In genomic region chr2:177147093-177147694, GRCh38 we compare ENCODE assay signal across 7 cellular contexts.
DNase-seq lines count a peak whose midpoint lies in the region; ATAC-seq, FAIRE-seq and TF ChIP-seq lines count a peak whose summit lies in the region.

No MANE protein-coding gene starts in this region.

- H3K27me3 Mint-ChIP-seq in nephron (ENCODE audit: low read depth) = peaks cover 17% of the 10 kb centered on the region

- H4K20me1 ChIP-seq in MM.1S (ENCODE audit: insufficient read depth, low read length) = no peaks in the 10 kb centered on the region
- no peaks in the 10 kb centered on the region for H4K20me1 ChIP-seq in endothelial cell of umbilical vein (replicated peaks; ENCODE audit: control insufficient read depth, extremely low read depth, insufficient read depth, low read length)

- H3K9me3 ChIP-seq in MM.1S (replicated peaks; ENCODE audit: insufficient read depth, low read length) (no peaks in the 10 kb centered on the region), endothelial cell of umbilical vein (replicated peaks; ENCODE audit: control insufficient read depth, insufficient read depth, low read length) (no peaks in the 10 kb centered on the region)

- intact Hi-C loops in endothelial cell of umbilical vein (cut with micrococcal nuclease) = loop anchor here (1.0 to 5.0 kb wide), 7 partner anchors 90 to 1020 kb away; no protein-coding TSS in a partner anchor

- POLR2A ChIA-PET in endothelial cell of umbilical vein (lab: Charles Lee) = no interaction called here

- TF ChIP-seq CTCF in MM.1S (IDR thresholded peaks at IDR 0.05; ENCODE audit: low read length) = peak; percentile 67
- peak; percentile 35 to 41 for TF ChIP-seq CTCF in endothelial cell of umbilical vein (IDR thresholded peaks at IDR 0.05; ENCODE audit: extremely low read depth in 1 of 2, insufficient read depth in 1 of 2, low read depth in 1 of 2, low read length in 2 of 2)
- peak; percentile 60 to 84 (median 72) for TF ChIP-seq CTCF in nephron (IDR thresholded peaks at IDR 0.05; ENCODE audit: unreplicated experiment in 3 of 3)

- H3F3A ChIP-seq in MM.1S (ENCODE audit: insufficient read depth, low read length) = no peaks in the 10 kb centered on the region

- peaks cover 36% of the 10 kb centered on the region for H3K4me1 Mint-ChIP-seq in nephron

- FAIRE-seq in endothelial cell of umbilical vein (lab: Jason Lieb, UNC) = no peak

- no peaks in the 10 kb centered on the region for H3K9me3 Mint-ChIP-seq in nephron

- H3K27ac Mint-ChIP-seq in nephron = peak overlapping the region; percentile 27 to 90 (median 82)

- peak; percentile 51 for ATAC-seq in GM21381 (IDR thresholded peaks at IDR 0.05; ENCODE audit: unreplicated experiment)

- H3K4me1 ChIP-seq in MM.1S (ENCODE audit: low read length) (peaks cover 7% of the 10 kb centered on the region; the same call in 1 of the 2 replicates), endothelial cell of umbilical vein (ENCODE audit: control insufficient read depth, extremely low read depth, insufficient read depth, low read length) (peaks cover 11% of the 10 kb centered on the region)

- H3K9ac ChIP-seq in MM.1S (ENCODE audit: low read length) (no peak overlapping the region), endothelial cell of umbilical vein (replicated peaks; ENCODE audit: extremely low read depth, insufficient read depth, low read length) (no peak overlapping the region)

- H3K27ac ChIP-seq in MM.1S (ENCODE audit: low read length) (no peak overlapping the region), endothelial cell of umbilical vein (ENCODE audit: insufficient read depth, low read depth, low read length) (no peak overlapping the region)

- DNase-seq in Daoy (ENCODE audit: low read depth) (peak; percentile 28), MM.1S (peak; percentile 69), RPMI7951 (ENCODE audit: low read depth) (peak; percentile 61), endothelial cell of umbilical vein (ENCODE audit: low read depth, low spot score) (peak; percentile 83), KG1 (lab: John Stamatoyannopoulos, UW) (no peak)

- TF ChIP-seq POLR2A in endothelial cell of umbilical vein (IDR thresholded peaks at IDR 0.05; ENCODE audit: low read depth, low read length) = no peak

- no peaks in the 10 kb centered on the region for H3K36me3 Mint-ChIP-seq in nephron (ENCODE audit: low read depth)

- H3K4me3 ChIP-seq in MM.1S (ENCODE audit: low read length) (no peak overlapping the region), endothelial cell of umbilical vein (replicated peaks in 1 of 3; ENCODE audit: insufficient read depth in 1 of 3, low read depth in 1 of 3, low read length in 3 of 3) (no peak overlapping the region)

- BruUV-seq in endothelial cell of umbilical vein (replicated peaks; lab: Mats Ljungman, UMichigan) = no TSS peak

- H3K79me2 ChIP-seq in MM.1S (ENCODE audit: low read length) (no peaks in the 10 kb centered on the region), endothelial cell of umbilical vein (ENCODE audit: control insufficient read depth, insufficient read depth, low read length) (no peaks in the 10 kb centered on the region)

- CTCF ChIA-PET in endothelial cell of umbilical vein (lab: Charles Lee) = interaction anchor here (1.8 to 4.6 kb wide), 7 partner anchors 8 to 1036 kb away, joined by 5 to 78 read pairs (median 23); no protein-coding TSS in a partner anchor

- H3K4me2 ChIP-seq in MM.1S (ENCODE audit: low read depth, low read length) (no peak overlapping the region), endothelial cell of umbilical vein (ENCODE audit: insufficient read depth, low read length) (no peak overlapping the region)

- no peak overlapping the region for H2AFZ ChIP-seq in MM.1S (ENCODE audit: low read length)
- H2AFZ ChIP-seq in endothelial cell of umbilical vein (ENCODE audit: low read depth, low read length) = no peak overlapping the region

- H3K27me3 ChIP-seq in MM.1S (replicated peaks; ENCODE audit: insufficient read depth, low read length) (0 out of 2 replicates have a peak, but pooled peaks cover 6% of the 10 kb centered on the region), endothelial cell of umbilical vein (ENCODE audit: control insufficient read depth in 2 of 2, insufficient read depth in 2 of 2, low read length in 2 of 2) (peaks cover 9% of the 10 kb centered on the region in 2 experiments)

- peak overlapping the region; percentile 25 to 62 (median 32) for H3K4me3 Mint-ChIP-seq in nephron

- no peaks in the 10 kb centered on the region for H3K9me1 ChIP-seq in endothelial cell of umbilical vein (replicated peaks; ENCODE audit: control insufficient read depth, extremely low read depth, insufficient read depth, low read length)

- H3K9me2 ChIP-seq in MM.1S (replicated peaks; ENCODE audit: insufficient read depth, low read length) = no peaks in the 10 kb centered on the region

- dilution Hi-C loops in endothelial cell of umbilical vein (cut with MboI; ENCODE audit: extremely low pct_ligation_motif_present, low sequenced_read_pairs) = loop anchor here (10.0 to 25.0 kb wide), 3 partner anchors 188 to 585 kb away; no protein-coding TSS in a partner anchor

- H3K36me3 ChIP-seq in MM.1S (replicated peaks; ENCODE audit: insufficient read depth, low read length) (no peaks in the 10 kb centered on the region), endothelial cell of umbilical vein (ENCODE audit: control insufficient read depth in 2 of 2, extremely low read depth in 1 of 2, insufficient read depth in 2 of 2, low read length in 2 of 2) (no peaks in the 10 kb centered on the region)

TF ChIP-seq in endothelial cell of umbilical vein, 7 proteins besides CTCF, POLR2A, EP300 and RAD21:
- peak; percentile 2 for TF ChIP-seq FOS (IDR thresholded peaks at IDR 0.05; ENCODE audit: borderline replicate concordance, insufficient read depth, low read length)
- TF ChIP-seq POLR2AphosphoS5 (IDR thresholded peaks at IDR 0.05; ENCODE audit: insufficient read depth, low read depth, low read length) = no peak
- TF ChIP-seq GATA2 (IDR thresholded peaks at IDR 0.05; ENCODE audit: insufficient read depth, insufficient read length, low read depth, low read length) = no peak
- TF ChIP-seq MAX (IDR thresholded peaks at IDR 0.05; ENCODE audit: insufficient read depth, insufficient read length) = no peak
